ENCODE assay signal across 2 cellular contexts in the genomic region with DNA sequence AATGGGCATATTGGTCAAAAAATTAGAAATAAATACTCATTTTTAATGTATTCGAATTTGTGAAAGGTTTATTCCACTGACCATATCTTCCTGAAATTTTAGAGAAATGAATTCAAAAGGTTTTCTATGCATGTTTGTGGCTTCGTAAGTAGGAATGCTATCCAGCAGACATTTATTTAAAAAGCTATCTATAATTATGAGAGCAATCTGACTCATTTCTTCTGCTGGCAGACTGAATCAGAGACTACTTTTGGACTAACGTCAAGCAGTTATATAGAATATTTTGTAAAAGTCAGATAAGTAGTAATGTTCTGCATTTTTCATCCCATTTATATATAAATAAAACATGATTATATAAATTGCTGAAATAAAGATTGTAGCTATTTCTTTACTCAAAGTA.
TF ChIP-seq lines count a peak whose summit lies in the region.

No MANE protein-coding gene starts in this region.

TF ChIP-seq in A549, 52 proteins besides CTCF, POLR2A, EP300 and RAD21 (continued from another document):
- TF ChIP-seq, protein P1, sequence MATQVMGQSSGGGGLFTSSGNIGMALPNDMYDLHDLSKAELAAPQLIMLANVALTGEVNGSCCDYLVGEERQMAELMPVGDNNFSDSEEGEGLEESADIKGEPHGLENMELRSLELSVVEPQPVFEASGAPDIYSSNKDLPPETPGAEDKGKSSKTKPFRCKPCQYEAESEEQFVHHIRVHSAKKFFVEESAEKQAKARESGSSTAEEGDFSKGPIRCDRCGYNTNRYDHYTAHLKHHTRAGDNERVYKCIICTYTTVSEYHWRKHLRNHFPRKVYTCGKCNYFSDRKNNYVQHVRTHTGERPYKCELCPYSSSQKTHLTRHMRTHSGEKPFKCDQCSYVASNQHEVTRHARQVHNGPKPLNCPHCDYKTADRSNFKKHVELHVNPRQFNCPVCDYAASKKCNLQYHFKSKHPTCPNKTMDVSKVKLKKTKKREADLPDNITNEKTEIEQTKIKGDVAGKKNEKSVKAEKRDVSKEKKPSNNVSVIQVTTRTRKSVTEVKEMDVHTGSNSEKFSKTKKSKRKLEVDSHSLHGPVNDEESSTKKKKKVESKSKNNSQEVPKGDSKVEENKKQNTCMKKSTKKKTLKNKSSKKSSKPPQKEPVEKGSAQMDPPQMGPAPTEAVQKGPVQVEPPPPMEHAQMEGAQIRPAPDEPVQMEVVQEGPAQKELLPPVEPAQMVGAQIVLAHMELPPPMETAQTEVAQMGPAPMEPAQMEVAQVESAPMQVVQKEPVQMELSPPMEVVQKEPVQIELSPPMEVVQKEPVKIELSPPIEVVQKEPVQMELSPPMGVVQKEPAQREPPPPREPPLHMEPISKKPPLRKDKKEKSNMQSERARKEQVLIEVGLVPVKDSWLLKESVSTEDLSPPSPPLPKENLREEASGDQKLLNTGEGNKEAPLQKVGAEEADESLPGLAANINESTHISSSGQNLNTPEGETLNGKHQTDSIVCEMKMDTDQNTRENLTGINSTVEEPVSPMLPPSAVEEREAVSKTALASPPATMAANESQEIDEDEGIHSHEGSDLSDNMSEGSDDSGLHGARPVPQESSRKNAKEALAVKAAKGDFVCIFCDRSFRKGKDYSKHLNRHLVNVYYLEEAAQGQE (IDR thresholded peaks at IDR 0.05), result no peak
- TF ChIP-seq EHMT2 (IDR thresholded peaks at IDR 0.05; ENCODE audit: low read depth), result no peak
- TF ChIP-seq, protein P2, sequence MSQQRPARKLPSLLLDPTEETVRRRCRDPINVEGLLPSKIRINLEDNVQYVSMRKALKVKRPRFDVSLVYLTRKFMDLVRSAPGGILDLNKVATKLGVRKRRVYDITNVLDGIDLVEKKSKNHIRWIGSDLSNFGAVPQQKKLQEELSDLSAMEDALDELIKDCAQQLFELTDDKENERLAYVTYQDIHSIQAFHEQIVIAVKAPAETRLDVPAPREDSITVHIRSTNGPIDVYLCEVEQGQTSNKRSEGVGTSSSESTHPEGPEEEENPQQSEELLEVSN (IDR thresholded peaks at IDR 0.05; ENCODE audit: borderline replicate concordance, low read depth), result no peak
- no peak for TF ChIP-seq NR3C1 (IDR thresholded peaks at IDR 0.05)
- TF ChIP-seq POLR2AphosphoS2 (conservative IDR thresholded peaks at IDR 0.05; ENCODE audit: low read length), result no peak
- TF ChIP-seq BHLHE40 (IDR thresholded peaks at IDR 0.05; ENCODE audit: low read depth, low read length), result no peak
- TF ChIP-seq FOXS1 (CRISPR knock-in tag; IDR thresholded peaks at IDR 0.05), result no peak

TF ChIP-seq in IMR-90, 13 proteins besides CTCF, POLR2A, EP300 and RAD21 (continued from another document):
- TF ChIP-seq ELK1 (IDR thresholded peaks at IDR 0.05; ENCODE audit: borderline replicate concordance, low read depth, low read length), result no peak
